21 cellular contexts compared by ENCODE assay signal in the genomic region with DNA sequence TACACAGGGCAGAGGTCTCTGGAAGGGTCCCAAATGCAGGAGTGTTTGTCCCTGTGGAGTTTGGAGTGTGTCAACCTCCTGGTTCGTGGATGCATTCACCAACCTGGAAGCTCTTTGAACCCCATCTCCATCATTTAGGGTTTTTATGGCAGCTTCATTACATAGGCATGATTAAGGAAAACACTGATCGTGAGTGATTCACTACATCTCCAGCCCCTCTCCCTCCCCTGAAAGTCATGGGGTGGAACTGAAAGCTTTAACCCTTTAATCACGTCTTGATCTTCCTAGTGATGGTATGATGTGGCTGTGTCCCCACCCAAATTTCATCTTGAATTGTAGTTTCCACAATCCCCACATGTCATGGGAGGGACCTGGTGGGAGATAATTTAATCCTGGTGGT. TPM values are rescaled to one million over a fixed set of nuclear protein-coding genes. Genes with fewer than 3 reads are reported as not detected.
DNase-seq lines count a peak whose midpoint lies in the region; ATAC-seq and TF ChIP-seq lines count a peak whose summit lies in the region.
"Had no signal": no experiment of that assay in that cellular context is flagged by ENCODE, and none has a peak within 500 bp of the region (broad histone marks: within the 10 kb centered on the region; RNA-seq: fewer than 3 reads in every experiment).

No MANE protein-coding gene starts in this region.

- H3K27ac Mint-ChIP-seq in T-cell, result peak overlapping the region; percentile 16 to 91
- H3K27ac Mint-ChIP-seq: CD4-positive, alpha-beta T cell; T-helper 2 cell treated with Interferon-gamma antibody and Interleukin-4, amounts not matched to agents 5 μg/mL and 100 μg/mL, for 36 hours had no signal

- no peak overlapping the region for H3K4me2 ChIP-seq in osteoblast (ENCODE audit: insufficient read depth, low read length)

- WGBS in esophagus muscularis mucosa, result 49% methylated on average over 3 of the region's 3 CpGs
- WGBS in tibial nerve, 2 donors, result 41 to 48% methylated on average over 3 of the region's 3 CpGs

- no peaks in the 10 kb centered on the region for H3K36me3 Mint-ChIP-seq in T-cell

- H3K9me3 ChIP-seq in esophagus muscularis mucosa (no peaks in the 10 kb centered on the region), osteoblast (ENCODE audit: low read depth, low read length) (no peaks in the 10 kb centered on the region), tibial nerve (no peaks in the 10 kb centered on the region)
- H3K9me3 ChIP-seq: left lung, MG63, neutrophil had no signal

- no peak overlapping the region for H2AFZ ChIP-seq in osteoblast (ENCODE audit: low read length)

- no peak for TF ChIP-seq CTCF in esophagus muscularis mucosa (IDR thresholded peaks at IDR 0.05)
- TF ChIP-seq CTCF in osteoblast (IDR thresholded peaks at IDR 0.05; ENCODE audit: extremely low read depth, low read depth, low read length), result no peak
- no peak for TF ChIP-seq CTCF in tibial nerve (IDR thresholded peaks at IDR 0.05)

- no peak for DNase-seq in T-cell
- DNase-seq in esophagus muscularis mucosa (ENCODE audit: extremely low spot score), result no peak
- DNase-seq in osteoblast (ENCODE audit: insufficient read length, low spot score, missing footprints), result no peak
- no peak for DNase-seq in tibial nerve (ENCODE audit: low spot score in 2 of 2)
- no peak for DNase-seq in DMS 273 (lab: John Stamatoyannopoulos, UW; ENCODE audit: unreplicated experiment)
- no peak for DNase-seq in NOMO-1 treated with dmso at 0.1 percent for 144 hours (lab: John Stamatoyannopoulos, UW; ENCODE audit: unreplicated experiment)
- no peak for DNase-seq in NCI-H774 (lab: John Stamatoyannopoulos, UW)
- DNase-seq: activated CD8-positive, alpha-beta memory T cell treated with anti-CD3 and anti-CD28 coated beads, Interleukin-2, amount 50 U/mL, for 4 hours; activated gamma-delta T cell; CD4-positive, alpha-beta T cell; cortex of kidney; left lung; MG63; NCI-H1436 treated with DMSO at 0.1 percent for 48 hours; NCI-H510A treated with DMSO at 0.1 percent for 48 hours; NK-92 treated with Interleukin-12 subunit alpha and Interleukin-12 subunit beta, amount 100 ng/mL, for 24 hours; stimulated activated CD4-positive, alpha-beta T cell treated with anti-CD3 and anti-CD28 coated beads, Interleukin-4, amount 100 ng/mL, for 1 hour; stimulated activated naive CD4-positive, alpha-beta T cell treated with Interleukin-2 at 50 U/mL for 16 hours had no signal

- H3K4me1 ChIP-seq in esophagus muscularis mucosa (peaks cover 21 to 34% (median 26%) of the 10 kb centered on the region in 4 donors), osteoblast (ENCODE audit: insufficient read depth, low read length) (peaks cover 26% of the 10 kb centered on the region), tibial nerve (peaks cover 0 to 38% (median 17%) of the 10 kb centered on the region in 4 donors)

- peaks cover 13 to 16% (median 14%) of the 10 kb centered on the region in 3 donors for H3K4me1 Mint-ChIP-seq in T-cell

- H3K27me3 Mint-ChIP-seq in T-cell, result no peaks in the 10 kb centered on the region
- H3K27me3 Mint-ChIP-seq: CD4-positive, alpha-beta T cell had no signal

- H3K27ac ChIP-seq in esophagus muscularis mucosa (replicated peaks in 1 of 4) (peak overlapping the region; percentile 61 to 80 (median 68)), osteoblast (ENCODE audit: low read depth, low read length) (peak overlapping the region; percentile 22), tibial nerve (peak overlapping the region; percentile 71 to 88 (median 80))
- H3K27ac ChIP-seq: neutrophil had no signal

- POLR2A ChIA-PET in T-cell (lab: Charles Lee), result interaction anchor here in 1 of 2 donors (0.8 kb wide), 1 partner anchor 22 kb away, joined by 3 read pairs; no protein-coding TSS in a partner anchor

- TF ChIP-seq POLR2A in esophagus muscularis mucosa (IDR thresholded peaks at IDR 0.05; ENCODE audit: low read depth) (no peak), tibial nerve (IDR thresholded peaks at IDR 0.05) (no peak)

- no peaks in the 10 kb centered on the region for H4K20me1 ChIP-seq in osteoblast (ENCODE audit: insufficient read depth, low read length)

- no peak overlapping the region for H3K4me3 Mint-ChIP-seq in T-cell
- H3K4me3 Mint-ChIP-seq: CD4-positive, alpha-beta T cell; T-helper 2 cell treated with Interferon-gamma antibody and Interleukin-4, amounts not matched to agents 5 μg/mL and 100 μg/mL, for 36 hours had no signal

- no peak for ATAC-seq in T-cell (replicated peaks in 1 of 4)
- ATAC-seq: K562, left lung had no signal

- H3K27me3 ChIP-seq in esophagus muscularis mucosa, result no peaks in the 10 kb centered on the region
- no peaks in the 10 kb centered on the region for H3K27me3 ChIP-seq in osteoblast (ENCODE audit: insufficient read depth, low read length)
- H3K27me3 ChIP-seq in tibial nerve, result no peaks in the 10 kb centered on the region
- H3K27me3 ChIP-seq: left lung, MG63 had no signal

- H3K36me3 ChIP-seq in esophagus muscularis mucosa, result no peaks in the 10 kb centered on the region
- H3K36me3 ChIP-seq in osteoblast (ENCODE audit: insufficient read depth, low read length), result no peaks in the 10 kb centered on the region
- H3K36me3 ChIP-seq in tibial nerve, result no peaks in the 10 kb centered on the region
- H3K36me3 ChIP-seq: left lung, MG63, neutrophil had no signal

- no peak overlapping the region for H3K4me3 ChIP-seq in esophagus muscularis mucosa
- H3K4me3 ChIP-seq in osteoblast (ENCODE audit: insufficient read depth, low read length), result no peak overlapping the region
- H3K4me3 ChIP-seq in tibial nerve, result no peak overlapping the region
- H3K4me3 ChIP-seq: K562, left lung, MG63 had no signal

- H3K79me2 ChIP-seq in osteoblast (ENCODE audit: insufficient read depth, low read length), result no peaks in the 10 kb centered on the region

- intact Hi-C loops in esophagus muscularis mucosa (cut with DNase I), result no loop called here

- CTCF ChIA-PET in T-cell (lab: Charles Lee), result no interaction called here

- TF ChIP-seq EP300 in esophagus muscularis mucosa (IDR thresholded peaks at IDR 0.05) (no peak), tibial nerve (IDR thresholded peaks at IDR 0.05) (no peak)

- no peaks in the 10 kb centered on the region for H3K9me3 Mint-ChIP-seq in T-cell
- H3K9me3 Mint-ChIP-seq: CD4-positive, alpha-beta T cell had no signal

RNA-seq across cellular contexts. Expression of a gene that starts 19.8 kb away (rescaled TPM):
- total RNA-seq in T-cell, result 10 to 100 TPM; 20.7 to 31.4 (median 24.9) TPM
- 10 to 100 TPM; 13.8 to 20.3 (median 16.0) TPM for total RNA-seq in esophagus muscularis mucosa
- 8.7 and 13.8 TPM in 2 replicates for total RNA-seq in osteoblast
- total RNA-seq in tibial nerve, result 10 to 100 TPM in 2 of 4 donors, 1 to 10 TPM in 2; 7.7 to 28.8 (median 13.0) TPM

Comparison
In these comparisons a context has a peak if more than half of its experiments do, and no peak if none do; other contexts are left out.
1. H3K27ac ChIP-seq: peak in every context shown above with its lines; median percentile 80 in tibial nerve; 68 in esophagus muscularis mucosa; 22 in osteoblast.